Comparison of ENCODE assay signal across 16 cellular contexts in genomic region chr22:47647720-47648119, GRCh38.
DNase-seq lines count a peak whose midpoint lies in the region; ATAC-seq and TF ChIP-seq lines count a peak whose summit lies in the region.
"Had no signal": no experiment of that assay in that cellular context is flagged by ENCODE, and none has a peak within 500 bp of the region (broad histone marks: within the 10 kb centered on the region; RNA-seq: fewer than 3 reads in every experiment).

No MANE protein-coding gene starts in this region.

- no peaks in the 10 kb centered on the region for H3K79me2 ChIP-seq in H9 (ENCODE audit: insufficient read depth, low read length)

- peaks cover 10 to 13% of the 10 kb centered on the region in 2 experiments for H3K4me1 Mint-ChIP-seq in H9
- no peaks in the 10 kb centered on the region for H3K4me1 Mint-ChIP-seq in natural killer cell treated with Interleukin-12 subunit alpha and Interleukin-12 subunit beta and Interleukin-15 and Interleukin-18, amount 100 ng/mL, for 72 hours (ENCODE audit: low read depth in 2 of 2)
- H3K4me1 Mint-ChIP-seq: B cell; CD4-positive, CD25-positive, alpha-beta regulatory T cell had no signal

- H2BK20ac ChIP-seq in H9 (ENCODE audit: low read depth, low read length, poor library complexity, severe bottlenecking), result no peak overlapping the region
- no peak overlapping the region for H2BK20ac ChIP-seq in IMR-90 (ENCODE audit: low read depth, low read length)

- H3K27me3 Mint-ChIP-seq in H9 (ENCODE audit: low read depth), result peaks cover 2% of the 10 kb centered on the region
- H3K27me3 Mint-ChIP-seq in natural killer cell treated with Interleukin-12 subunit alpha and Interleukin-12 subunit beta and Interleukin-15 and Interleukin-18, amount 100 ng/mL, for 72 hours, result peaks cover 11 to 20% of the 10 kb centered on the region in 2 donors
- H3K27me3 Mint-ChIP-seq: B cell; CD4-positive, CD25-positive, alpha-beta regulatory T cell had no signal

- ATAC-seq in IMR-90 (ENCODE audit: low read depth) (no peak), HG03175 (IDR thresholded peaks at IDR 0.05; ENCODE audit: unreplicated experiment) (no peak)
- peak; percentile 14 to 37 for ATAC-seq in natural killer cell treated with Interleukin-12 subunit alpha and Interleukin-12 subunit beta and Interleukin-15 and Interleukin-18, amount 100 ng/mL, for 72 hours
- ATAC-seq: CD8-positive, alpha-beta T cell had no signal

- H2BK120ac ChIP-seq in H9 (ENCODE audit: low read depth, low read length, poor library complexity, severe bottlenecking) (no peak overlapping the region), IMR-90 (ENCODE audit: low read depth, low read length) (no peak overlapping the region)

- 0 out of 2 replicates have a peak, but pooled peaks cover 2% of the 10 kb centered on the region for H3K4me1 ChIP-seq in H9 (ENCODE audit: insufficient read depth, low read length)
- no peaks in the 10 kb centered on the region for H3K4me1 ChIP-seq in IMR-90 (ENCODE audit: control insufficient read depth, insufficient read depth, low read length)
- H3K4me1 ChIP-seq: BLaER1, Caco-2, HAP-1 had no signal

- no peak overlapping the region for H2AFZ ChIP-seq in H9 (ENCODE audit: low read length)
- H2AFZ ChIP-seq in IMR-90 (replicated peaks; ENCODE audit: low read length, poor library complexity), result no peak overlapping the region
- H2AFZ ChIP-seq: GM23248 had no signal

- H3K4me3 ChIP-seq in IMR-90 (ENCODE audit: insufficient read depth, low read depth, low read length), result no peak overlapping the region
- H3K4me3 ChIP-seq: BLaER1, GM23248, HAP-1 had no signal

- BruUV-seq in IMR-90 (replicated peaks; lab: Mats Ljungman, UMichigan), result no TSS peak

- H3K18ac ChIP-seq in H9 (ENCODE audit: insufficient read length, low read depth, low read length) (no peak overlapping the region), IMR-90 (ENCODE audit: low read depth, low read length) (no peak overlapping the region)

- no peak overlapping the region for H3K27ac Mint-ChIP-seq in H9
- H3K27ac Mint-ChIP-seq in natural killer cell treated with Interleukin-12 subunit alpha and Interleukin-12 subunit beta and Interleukin-15 and Interleukin-18, amount 100 ng/mL, for 72 hours, result no peak overlapping the region
- H3K27ac Mint-ChIP-seq: B cell; CD4-positive, CD25-positive, alpha-beta regulatory T cell; CD8-positive, alpha-beta T cell had no signal

- no peak overlapping the region for H3K4me2 ChIP-seq in H9 (ENCODE audit: insufficient read depth, insufficient read length, low read length)
- no peak overlapping the region for H3K4me2 ChIP-seq in IMR-90 (ENCODE audit: low read depth, low read length)
- H3K4me2 ChIP-seq: BLaER1 had no signal

- H3K27ac ChIP-seq in H9 (ENCODE audit: insufficient read length, low read depth, low read length) (no peak overlapping the region), IMR-90 (ENCODE audit: insufficient read depth, low read length) (no peak overlapping the region)
- H3K27ac ChIP-seq: BLaER1, C4-2B, GM23248 had no signal

- H4K5ac ChIP-seq in H9 (ENCODE audit: insufficient read length, low read depth, low read length) (no peak overlapping the region), IMR-90 (ENCODE audit: low read depth, low read length) (no peak overlapping the region)

- H3K23ac ChIP-seq in H9 (ENCODE audit: insufficient read length, low read depth, low read length) (no peak overlapping the region), IMR-90 (ENCODE audit: low read depth, low read length) (no peak overlapping the region)

- H3K56ac ChIP-seq in H9 (ENCODE audit: insufficient read length, low read depth, low read length), result no peak overlapping the region
- H3K56ac ChIP-seq in IMR-90 (ENCODE audit: extremely low read depth, insufficient read depth, low read length), result no peak overlapping the region

- H3K9ac ChIP-seq in H9 (ENCODE audit: extremely low read depth, insufficient read length, low read length) (no peak overlapping the region), IMR-90 (ENCODE audit: low read depth, low read length) (no peak overlapping the region)
- H3K9ac ChIP-seq: BLaER1, GM23248 had no signal

- no peak overlapping the region for H2AK9ac ChIP-seq in IMR-90 (replicated peaks; ENCODE audit: low read depth, low read length, poor library complexity)

- CTCF ChIA-PET in IMR-90 (lab: Yijun Ruan, JAX), result no interaction called here

- TF ChIP-seq RAD21 in IMR-90 (IDR thresholded peaks at IDR 0.05; ENCODE audit: low read length), result no peak

- H4K91ac ChIP-seq in H9 (ENCODE audit: insufficient read length, low read depth, low read length) (no peak overlapping the region), IMR-90 (ENCODE audit: insufficient read depth, low read depth, low read length) (no peak overlapping the region)

- no peaks in the 10 kb centered on the region for H3K9me1 ChIP-seq in IMR-90 (ENCODE audit: insufficient read depth, low read length)

- no peak overlapping the region for H3K4ac ChIP-seq in H9 (ENCODE audit: low read depth, low read length)
- H3K4ac ChIP-seq in IMR-90 (ENCODE audit: low read depth, low read length), result no peak overlapping the region

- no peak overlapping the region for H2AK5ac ChIP-seq in H9 (ENCODE audit: insufficient read length, low read length)
- no peak overlapping the region for H2AK5ac ChIP-seq in IMR-90 (ENCODE audit: low read depth, low read length)

- H3K36me3 ChIP-seq in IMR-90 (ENCODE audit: control insufficient read depth, insufficient read depth, low read length), result no peaks in the 10 kb centered on the region
- H3K36me3 ChIP-seq: BLaER1, HAP-1 had no signal

- 100% methylated on average over 2 of the region's 5 CpGs for WGBS in H9 (ENCODE audit: extremely low coverage, insufficient read length, low lambda C conversion rate)
- WGBS in IMR-90 (ENCODE audit: extremely low coverage in 2 of 2, insufficient read length in 1 of 2), 2 experiments, result 76 to 100% methylated on average over 1 to 5 of the region's 5 CpGs

- no peaks in the 10 kb centered on the region for H3K23me2 ChIP-seq in H9 (ENCODE audit: insufficient read length, low read depth, low read length, poor library complexity, severe bottlenecking)

- H3K9me3 ChIP-seq in H9 (ENCODE audit: control insufficient read depth, low read depth, low read length) (no peaks in the 10 kb centered on the region), IMR-90 (ENCODE audit: control insufficient read depth, insufficient read depth, low read length) (peaks cover 22% of the 10 kb centered on the region)
- H3K9me3 ChIP-seq: BLaER1, Caco-2, HAP-1 had no signal

- no peak overlapping the region for H3K14ac ChIP-seq in H9 (ENCODE audit: insufficient read depth, low read length)
- H3K14ac ChIP-seq in IMR-90 (replicated peaks; ENCODE audit: low read depth, low read length), result no peak overlapping the region

- H3K79me1 ChIP-seq in H9 (ENCODE audit: insufficient read depth, low read depth, low read length, poor library complexity, severe bottlenecking) (no peaks in the 10 kb centered on the region), IMR-90 (ENCODE audit: low read depth in 1 of 2, low read length in 2 of 2) (no peaks in the 10 kb centered on the region)

- no peak overlapping the region for H3T11ph ChIP-seq in H9 (ENCODE audit: low read length)

- H2BK5ac ChIP-seq in H9 (ENCODE audit: insufficient read length, low read length) (no peak overlapping the region), IMR-90 (ENCODE audit: low read depth, low read length, poor library complexity, severe bottlenecking) (peak overlapping the region; percentile 54)

- POLR2A ChIA-PET in IMR-90 (lab: Charles Lee; ENCODE audit: unreplicated experiment), result no interaction called here

- in situ Hi-C loops in IMR-90 (cut with MboI; ENCODE audit: low sequenced_read_pairs), result no loop called here

- H3K9me3 Mint-ChIP-seq in H9, result peaks cover 0 to 6% of the 10 kb centered on the region in 2 experiments; a peak in 2 of 5 replicates
- H3K9me3 Mint-ChIP-seq in natural killer cell treated with Interleukin-12 subunit alpha and Interleukin-12 subunit beta and Interleukin-15 and Interleukin-18, amount 100 ng/mL, for 72 hours, result no peaks in the 10 kb centered on the region

- dilution Hi-C loops in IMR-90 (cut with HindIII; ENCODE audit: low sequenced_read_pairs, unreplicated experiment), result no loop called here

- TF ChIP-seq CTCF in H9 (conservative IDR thresholded peaks at IDR 0.05) (no peak), IMR-90 (conservative IDR thresholded peaks at IDR 0.05; ENCODE audit: low read depth, low read length) (no peak)

- no peak for TF ChIP-seq POLR2A in IMR-90 (IDR thresholded peaks at IDR 0.05; ENCODE audit: low read depth, low read length)

- intact Hi-C loops in IMR-90 (cut with micrococcal nuclease), result no loop called here

- no peak overlapping the region for H3K4me3 Mint-ChIP-seq in H9
- H3K4me3 Mint-ChIP-seq in natural killer cell treated with Interleukin-12 subunit alpha and Interleukin-12 subunit beta and Interleukin-15 and Interleukin-18, amount 100 ng/mL, for 72 hours, result no peak overlapping the region
- H3K4me3 Mint-ChIP-seq: B cell; CD4-positive, CD25-positive, alpha-beta regulatory T cell; CD8-positive, alpha-beta T cell had no signal

- peak; percentile 0 for DNase-seq in H9
- DNase-seq in IMR-90, result no peak
- no peak for DNase-seq in natural killer cell treated with Interleukin-12 subunit alpha and Interleukin-12 subunit beta and Interleukin-15 and Interleukin-18, amount 100 ng/mL, for 72 hours (ENCODE audit: low spot score)
- no peak for DNase-seq in NCI-H187 treated with DMSO at 0.1 percent for 48 hours (lab: John Stamatoyannopoulos, UW)
- DNase-seq in AG20443 (ENCODE audit: low spot score), result no peak
- DNase-seq: Caco-2; CD4-positive, CD25-positive, alpha-beta regulatory T cell; CD8-positive, alpha-beta T cell; DMS153; DND-41; GM23248 had no signal

- H3K36me3 Mint-ChIP-seq in H9 (ENCODE audit: insufficient read depth in 1 of 3, low read depth in 3 of 3), result 0 out of 7 replicates have a peak, but pooled peaks cover 0 to 3% (median 0%) of the 10 kb centered on the region in 3 experiments
- H3K36me3 Mint-ChIP-seq in natural killer cell treated with Interleukin-12 subunit alpha and Interleukin-12 subunit beta and Interleukin-15 and Interleukin-18, amount 100 ng/mL, for 72 hours, result no peaks in the 10 kb centered on the region
- H3K36me3 Mint-ChIP-seq: CD4-positive, CD25-positive, alpha-beta regulatory T cell; CD8-positive, alpha-beta T cell had no signal

- H4K8ac ChIP-seq in H9 (replicated peaks; ENCODE audit: insufficient read length, low read depth, low read length) (no peak overlapping the region), IMR-90 (ENCODE audit: low read depth in 2 of 2, low read length in 2 of 2) (no peak overlapping the region)

- no peak overlapping the region for H2BK15ac ChIP-seq in H9 (ENCODE audit: low read depth, low read length)
- no peak overlapping the region for H2BK15ac ChIP-seq in IMR-90 (ENCODE audit: low read depth, low read length)

- H4K20me1 ChIP-seq in H9 (ENCODE audit: control insufficient read depth, insufficient read depth, insufficient read length) (no peaks in the 10 kb centered on the region), IMR-90 (ENCODE audit: insufficient read depth, low read length) (no peaks in the 10 kb centered on the region)
- H4K20me1 ChIP-seq: BLaER1 had no signal

- no peak overlapping the region for H2BK12ac ChIP-seq in H9 (ENCODE audit: insufficient read length, low read depth, low read length)

- H3K27me3 ChIP-seq in H9 (ENCODE audit: insufficient read depth, low read length) (no peaks in the 10 kb centered on the region; the same call in 1 of the 2 replicates), IMR-90 (ENCODE audit: control insufficient read depth, insufficient read depth, low read length) (no peaks in the 10 kb centered on the region)
- H3K27me3 ChIP-seq: BLaER1 had no signal

Comparison
In these comparisons a context has a peak if more than half of its experiments do, and no peak if none do; other contexts are left out.
1. ATAC-seq: peak in natural killer cell treated with Interleukin-12 subunit alpha and Interleukin-12 subunit beta and Interleukin-15 and Interleukin-18, amount 100 ng/mL, for 72 hours (2 of 2); none in IMR-90 (single experiment) and HG03175 (single experiment).